18 cellular contexts compared by ENCODE assay signal in the genomic region with DNA sequence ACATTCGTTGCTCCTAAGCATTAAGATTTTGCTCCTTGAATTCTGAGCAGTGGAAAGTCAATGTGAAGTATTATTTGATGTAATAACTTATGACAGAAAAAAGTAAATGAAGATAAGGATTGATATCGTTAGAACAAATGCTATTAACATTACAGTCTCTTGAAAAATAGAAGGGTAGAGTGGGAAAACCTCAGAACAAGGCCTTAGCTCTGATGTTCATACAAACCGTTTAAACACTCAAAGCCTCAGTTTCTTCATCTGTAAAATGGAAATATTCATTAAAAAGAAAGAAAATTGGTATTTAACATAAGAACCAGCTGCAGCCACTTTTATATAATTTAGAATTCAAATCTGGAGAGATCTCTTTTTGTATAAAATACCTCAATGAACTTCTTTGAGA.
DNase-seq lines count a peak whose midpoint lies in the region; ATAC-seq, FAIRE-seq and TF ChIP-seq lines count a peak whose summit lies in the region.
"Had no signal": no experiment of that assay in that cellular context is flagged by ENCODE, and none has a peak within 500 bp of the region (broad histone marks: within the 10 kb centered on the region; RNA-seq: fewer than 3 reads in every experiment).

No MANE protein-coding gene starts in this region.

- ATAC-seq in HepG2 (no peak), right lobe of liver (no peak), HG03108 (IDR thresholded peaks at IDR 0.05; ENCODE audit: unreplicated experiment) (no peak)

- no peaks in the 10 kb centered on the region for H3K4me1 ChIP-seq in HepG2 (ENCODE audit: insufficient read depth, low read length)
- no peaks in the 10 kb centered on the region for H3K4me1 ChIP-seq in right lobe of liver
- H3K4me1 ChIP-seq: Peyer's patch had no signal

- DNase-seq in HepG2 (ENCODE audit: low spot score) (no peak), right lobe of liver (no peak), brain microvascular endothelial cell (no peak), mesothelial cell of epicardium (ENCODE audit: low spot score in 2 of 2, unreplicated experiment in 2 of 2) (no peak), cortex of kidney (lab: John Stamatoyannopoulos, UW) (no peak), G401 (ENCODE audit: low spot score) (no peak), mesenteric fat pad (ENCODE audit: low spot score) (no peak)
- DNase-seq: 8988T, COR-L47, DMS53, NCI-H187 treated with DMSO at 0.1 percent for 48 hours, NCI-H446 treated with DMSO at 0.1 percent for 48 hours, NCI-H774, Peyer's patch, SHP77 treated with DMSO at 0.1 percent for 48 hours had no signal

- H3K27me3 Mint-ChIP-seq in mesothelial cell of epicardium (ENCODE audit: low read depth): peaks cover 7% of the 10 kb centered on the region

- intact Hi-C loops in HepG2 (cut with micrococcal nuclease; ENCODE audit: unreplicated experiment) (no loop called here), right lobe of liver (cut with DNase I) (no loop called here)

- no peak for TF ChIP-seq RAD21 in HepG2 (CRISPR knock-in tag; IDR thresholded peaks at IDR 0.05)

- H3K36me3 Mint-ChIP-seq in mesothelial cell of epicardium: no peaks in the 10 kb centered on the region
- H3K36me3 Mint-ChIP-seq: CD14-positive monocyte had no signal

- H3K36me3 ChIP-seq in HepG2 (replicated peaks in 1 of 2; ENCODE audit: control insufficient read depth in 1 of 2, insufficient read depth in 2 of 2, low read length in 2 of 2) (no peaks in the 10 kb centered on the region), right lobe of liver (no peaks in the 10 kb centered on the region), brain microvascular endothelial cell (replicated peaks) (no peaks in the 10 kb centered on the region)
- H3K36me3 ChIP-seq: Peyer's patch had no signal

- no peak for TF ChIP-seq CTCF in HepG2 (CRISPR knock-in tag; IDR thresholded peaks at IDR 0.05)
- TF ChIP-seq CTCF in right lobe of liver (IDR thresholded peaks at IDR 0.05): no peak
- no peak for TF ChIP-seq CTCF in brain microvascular endothelial cell (IDR thresholded peaks at IDR 0.05; ENCODE audit: low read depth, low read length, missing control alignments)
- TF ChIP-seq CTCF in mesothelial cell of epicardium (IDR thresholded peaks at IDR 0.05; ENCODE audit: unreplicated experiment): no peak

- H3K27ac Mint-ChIP-seq in mesothelial cell of epicardium: peak overlapping the region; percentile 68
- H3K27ac Mint-ChIP-seq: CD14-positive monocyte had no signal

- H3K4me3 Mint-ChIP-seq in mesothelial cell of epicardium: no peak overlapping the region
- H3K4me3 Mint-ChIP-seq: CD14-positive monocyte had no signal

- no peak overlapping the region for H3K4me2 ChIP-seq in HepG2 (ENCODE audit: low read depth, low read length)

- BruUV-seq in HepG2 (replicated peaks; lab: Mats Ljungman, UMichigan): no TSS peak

- WGBS in HepG2 (ENCODE audit: low lambda C conversion rate): 3% methylated on average over 3 of the region's 3 CpGs
- WGBS in right lobe of liver (ENCODE audit: insufficient coverage, low coverage, low lambda C conversion rate, missing lambda C conversion rate): 55% methylated on average over 3 of the region's 3 CpGs

- no peak overlapping the region for H2AFZ ChIP-seq in HepG2 (ENCODE audit: low read length)

- TF ChIP-seq EP300 in HepG2 (IDR thresholded peaks at IDR 0.05; ENCODE audit: low read depth in 2 of 2, low read length in 2 of 2): no peak
- no peak for TF ChIP-seq EP300 in HepG2 (CRISPR knock-in tag; IDR thresholded peaks at IDR 0.05; ENCODE audit: borderline replicate concordance)

- POLR2A ChIA-PET in HepG2 (lab: Yijun Ruan, JAX): no interaction called here

- no peak for FAIRE-seq in HepG2 (lab: Jason Lieb, UNC)
- FAIRE-seq: GM18507 had no signal

- H3K4me3 ChIP-seq in HepG2 (replicated peaks in 1 of 3; ENCODE audit: insufficient read depth in 1 of 3, low read depth in 2 of 3, low read length in 3 of 3) (no peak overlapping the region), right lobe of liver (no peak overlapping the region), brain microvascular endothelial cell (ENCODE audit: low read depth, low read length) (no peak overlapping the region)
- H3K4me3 ChIP-seq: Peyer's patch had no signal

- TF ChIP-seq POLR2A in HepG2 (IDR thresholded peaks at IDR 0.05; ENCODE audit: insufficient read depth in 1 of 2, low read depth in 2 of 2, low read length in 2 of 2): no peak
- no peak for TF ChIP-seq POLR2A in right lobe of liver (IDR thresholded peaks at IDR 0.05)

- H3K27ac ChIP-seq in HepG2 (ENCODE audit: extremely low read length, insufficient read depth, low read length) (no peak overlapping the region), right lobe of liver (no peak overlapping the region), brain microvascular endothelial cell (peak overlapping the region; percentile 67)
- H3K27ac ChIP-seq: Peyer's patch had no signal

- in situ Hi-C loops in HepG2 (cut with HindIII; ENCODE audit: extremely low pct_ligation_motif_present, low pct_unique_long_range_greater_than_20kb) (no loop called here), brain microvascular endothelial cell (cut with HindIII; ENCODE audit: low pct_ligation_motif_present, low sequenced_read_pairs) (no loop called here), G401 (cut with HindIII; ENCODE audit: low sequenced_read_pairs) (no loop called here)

- no peaks in the 10 kb centered on the region for H3K79me2 ChIP-seq in HepG2 (ENCODE audit: insufficient read depth, low read length)

- no peaks in the 10 kb centered on the region; a peak in 1 of 5 replicates for H3K27me3 ChIP-seq in HepG2 (ENCODE audit: control insufficient read depth in 1 of 2, insufficient read depth in 2 of 2, low read length in 2 of 2)
- no peaks in the 10 kb centered on the region for H3K27me3 ChIP-seq in right lobe of liver
- no peaks in the 10 kb centered on the region for H3K27me3 ChIP-seq in brain microvascular endothelial cell (replicated peaks)
- H3K27me3 ChIP-seq: Peyer's patch had no signal

- CTCF ChIA-PET in HepG2 (lab: Yijun Ruan, JAX; ENCODE audit: low intra/inter-chr PET ratio, low total read pairs): no interaction called here

- H3K9me3 Mint-ChIP-seq in mesothelial cell of epicardium: no peaks in the 10 kb centered on the region

- no peak overlapping the region for H3K9ac ChIP-seq in HepG2 (ENCODE audit: insufficient read depth, low read depth, low read length)

- no peaks in the 10 kb centered on the region for H4K20me1 ChIP-seq in HepG2 (ENCODE audit: insufficient read depth, low read length)

- peaks cover 7% of the 10 kb centered on the region for H3K4me1 Mint-ChIP-seq in mesothelial cell of epicardium
- H3K4me1 Mint-ChIP-seq: CD14-positive monocyte had no signal

- H3K9me3 ChIP-seq in HepG2 (ENCODE audit: low read length) (no peaks in the 10 kb centered on the region), right lobe of liver (no peaks in the 10 kb centered on the region)
- H3K9me3 ChIP-seq: Peyer's patch had no signal

TF ChIP-seq in HepG2, 621 proteins besides CTCF, POLR2A, EP300 and RAD21:
- 0 out of 2 replicates have a peak, but pooled peaks have one; percentile 18 for TF ChIP-seq ZNF629 (CRISPR knock-in tag; conservative IDR thresholded peaks at IDR 0.05)
- TF ChIP-seq, protein P1, sequence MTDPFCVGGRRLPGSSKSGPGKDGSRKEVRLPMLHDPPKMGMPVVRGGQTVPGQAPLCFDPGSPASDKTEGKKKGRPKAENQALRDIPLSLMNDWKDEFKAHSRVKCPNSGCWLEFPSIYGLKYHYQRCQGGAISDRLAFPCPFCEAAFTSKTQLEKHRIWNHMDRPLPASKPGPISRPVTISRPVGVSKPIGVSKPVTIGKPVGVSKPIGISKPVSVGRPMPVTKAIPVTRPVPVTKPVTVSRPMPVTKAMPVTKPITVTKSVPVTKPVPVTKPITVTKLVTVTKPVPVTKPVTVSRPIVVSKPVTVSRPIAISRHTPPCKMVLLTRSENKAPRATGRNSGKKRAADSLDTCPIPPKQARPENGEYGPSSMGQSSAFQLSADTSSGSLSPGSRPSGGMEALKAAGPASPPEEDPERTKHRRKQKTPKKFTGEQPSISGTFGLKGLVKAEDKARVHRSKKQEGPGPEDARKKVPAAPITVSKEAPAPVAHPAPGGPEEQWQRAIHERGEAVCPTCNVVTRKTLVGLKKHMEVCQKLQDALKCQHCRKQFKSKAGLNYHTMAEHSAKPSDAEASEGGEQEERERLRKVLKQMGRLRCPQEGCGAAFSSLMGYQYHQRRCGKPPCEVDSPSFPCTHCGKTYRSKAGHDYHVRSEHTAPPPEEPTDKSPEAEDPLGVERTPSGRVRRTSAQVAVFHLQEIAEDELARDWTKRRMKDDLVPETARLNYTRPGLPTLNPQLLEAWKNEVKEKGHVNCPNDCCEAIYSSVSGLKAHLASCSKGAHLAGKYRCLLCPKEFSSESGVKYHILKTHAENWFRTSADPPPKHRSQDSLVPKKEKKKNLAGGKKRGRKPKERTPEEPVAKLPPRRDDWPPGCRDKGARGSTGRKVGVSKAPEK (CRISPR knock-in tag; IDR thresholded peaks at IDR 0.05; ENCODE audit: borderline replicate concordance): no peak
